Comparison of ENCODE assay signal across 20 cellular contexts in the genomic region with DNA sequence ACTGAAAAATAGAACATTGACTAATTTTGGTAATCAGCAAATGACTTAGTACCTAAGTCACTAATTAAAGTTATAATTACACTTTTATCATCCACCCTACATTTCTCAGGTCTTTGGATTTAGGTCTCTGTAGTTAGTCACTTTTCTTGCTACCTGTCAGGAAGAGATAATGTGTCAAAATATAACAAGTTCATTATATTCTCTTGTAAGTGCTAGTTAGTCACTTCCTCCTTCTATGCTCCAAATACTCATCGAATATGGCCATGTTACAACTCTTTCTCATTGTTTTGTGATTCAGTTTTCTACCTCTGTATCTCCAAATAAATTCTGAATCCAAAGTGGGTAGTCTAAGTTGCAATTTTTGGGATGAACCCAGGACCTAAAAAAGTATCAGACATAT.
"Had no signal": no experiment of that assay in that cellular context is flagged by ENCODE, and none has a peak within 500 bp of the region (broad histone marks: within the 10 kb centered on the region; RNA-seq: fewer than 3 reads in every experiment).

No MANE protein-coding gene starts in this region.

- H3K4me1 ChIP-seq: SJCRH30 had no signal

- ATAC-seq: SK-N-SH treated with all-trans-retinoic acid at 6 μM for 48 hours had no signal

- H3K4me3 ChIP-seq: MG63, SJCRH30 had no signal

- H3K27me3 ChIP-seq: MG63, SJCRH30 had no signal

- H3K36me3 ChIP-seq: MG63, SJCRH30 had no signal

- H3K27ac ChIP-seq: HL-60, SJCRH30 had no signal

- H3K9me3 ChIP-seq: MG63, SJCRH30 had no signal

- DNase-seq: Karpas-422, KG1, MG63, NCI-H1092 treated with DMSO at 0.1 percent for 48 hours, NCI-H1436 treated with DMSO at 0.1 percent for 48 hours, NCI-H1694, NCI-H1930, NCI-H2081, NCI-H2107, NCI-H2227 treated with DMSO at 0.1 percent for 48 hours, NCI-H510A, NCI-H524 treated with DMSO at 0.1 percent for 48 hours, NCI-H69, NCI-H774, RPMI8226, SHP77, SJCRH30, T-helper 1 cell had no signal
